ENCODE assay signal across 24 cellular contexts in genomic region chr7:50562126-50562525, GRCh38. TPM values are rescaled to one million over a fixed set of nuclear protein-coding genes. Genes with fewer than 3 reads are reported as not detected.
DNase-seq lines count a peak whose midpoint lies in the region; ATAC-seq and TF ChIP-seq lines count a peak whose summit lies in the region.
"Had no signal": no experiment of that assay in that cellular context is flagged by ENCODE, and none has a peak within 500 bp of the region (broad histone marks: within the 10 kb centered on the region; RNA-seq: fewer than 3 reads in every experiment).

No MANE protein-coding gene starts in this region.

- H3K4me3 ChIP-seq in NT2/D1 (ENCODE audit: insufficient read length, low read depth) (no peak overlapping the region), kidney epithelial cell (ENCODE audit: low read depth, low read length) (no peak overlapping the region)
- H3K4me3 ChIP-seq: adrenal gland, colonic mucosa, left ventricle myocardium inferior, prostate gland, tibial nerve had no signal

- H3K4me1 Mint-ChIP-seq in type B pancreatic cell (ENCODE audit: unreplicated experiment) = peaks cover 13% of the 10 kb centered on the region
- no peaks in the 10 kb centered on the region for H3K4me1 Mint-ChIP-seq in activated CD4-positive, alpha-beta T cell treated with anti-CD3 and anti-CD28 coated beads for 36 hours
- H3K4me1 Mint-ChIP-seq in endothelial cell (ENCODE audit: unreplicated experiment) = no peaks in the 10 kb centered on the region

- DNase-seq in Right ventricle myocardium inferior (ENCODE audit: missing footprints) (no peak), Right ventricle myocardium superior (no peak), NT2/D1 (ENCODE audit: low read depth, low spot score) (no peak), kidney epithelial cell (ENCODE audit: low read depth) (no peak), type B pancreatic cell (ENCODE audit: extremely low spot score, unreplicated experiment) (peak; percentile 34), endothelial cell (ENCODE audit: low spot score) (no peak), EL (no peak)
- no peak for DNase-seq in activated CD4-positive, alpha-beta T cell treated with anti-CD3 and anti-CD28 coated beads for 36 hours
- DNase-seq: activated CD4-positive, alpha-beta T cell treated with anti-CD3 and anti-CD28 coated beads, Interleukin-2, amount 50 U/mL, for 48 hours; activated gamma-delta T cell treated with Interleukin-2 at 50 U/mL for 16 hours; adrenal gland; CD4-positive, alpha-beta T cell; colonic mucosa; DND-41; left ventricle myocardium inferior; midbrain; NCI-H226; stimulated activated CD4-positive, alpha-beta T cell treated with anti-CD3 and anti-CD28 coated beads, Interleukin-1b, Interleukin-23, amount 100 ng/mL, for 48 hours; stimulated activated naive CD4-positive, alpha-beta T cell; T-helper 17 cell had no signal

- POLR2A ChIA-PET in activated CD4-positive, alpha-beta T cell treated with anti-CD3 and anti-CD28 coated beads for 36 hours (lab: Charles Lee) = no interaction called here

- H3K9me3 ChIP-seq in NT2/D1 (ENCODE audit: insufficient read depth, low read length) = no peaks in the 10 kb centered on the region
- H3K9me3 ChIP-seq: adrenal gland, colonic mucosa, left ventricle myocardium inferior, prostate gland, tibial nerve had no signal

- CTCF ChIA-PET in activated CD4-positive, alpha-beta T cell treated with anti-CD3 and anti-CD28 coated beads for 36 hours (lab: Charles Lee) = interaction anchor here (0.6 kb wide), 1 partner anchor 588 kb away, joined by 3 read pairs; no protein-coding TSS in a partner anchor

- peaks cover 19% of the 10 kb centered on the region for H3K4me1 ChIP-seq in NT2/D1 (ENCODE audit: insufficient read depth, insufficient read length)
- H3K4me1 ChIP-seq: left ventricle myocardium inferior, prostate gland, tibial nerve had no signal

- H3K9me3 Mint-ChIP-seq in type B pancreatic cell (no peaks in the 10 kb centered on the region), endothelial cell (ENCODE audit: unreplicated experiment) (no peaks in the 10 kb centered on the region)
- no peaks in the 10 kb centered on the region for H3K9me3 Mint-ChIP-seq in activated CD4-positive, alpha-beta T cell treated with anti-CD3 and anti-CD28 coated beads for 36 hours (ENCODE audit: low read depth)
- H3K9me3 Mint-ChIP-seq: CD4-positive, alpha-beta T cell had no signal

- H3K36me3 Mint-ChIP-seq in type B pancreatic cell = no peaks in the 10 kb centered on the region
- no peaks in the 10 kb centered on the region for H3K36me3 Mint-ChIP-seq in activated CD4-positive, alpha-beta T cell treated with anti-CD3 and anti-CD28 coated beads for 36 hours (ENCODE audit: low read depth)
- H3K36me3 Mint-ChIP-seq in endothelial cell (ENCODE audit: low read depth, unreplicated experiment) = no peaks in the 10 kb centered on the region

- intact Hi-C loops in Right ventricle myocardium inferior (cut with DNase I) = no loop called here
- intact Hi-C loops in Right ventricle myocardium superior (cut with DNase I) = no loop called here
- intact Hi-C loops in activated CD4-positive, alpha-beta T cell treated with anti-CD3 and anti-CD28 coated beads for 36 hours (cut with DNase I, micrococcal nuclease) = no loop called here

- H3K27me3 Mint-ChIP-seq in type B pancreatic cell (peaks cover 3% of the 10 kb centered on the region), endothelial cell (ENCODE audit: unreplicated experiment) (peaks cover 6% of the 10 kb centered on the region)
- H3K27me3 Mint-ChIP-seq in activated CD4-positive, alpha-beta T cell treated with anti-CD3 and anti-CD28 coated beads for 36 hours = peaks cover 10% of the 10 kb centered on the region

- H3K4me3 Mint-ChIP-seq in type B pancreatic cell (peak overlapping the region; percentile 12), endothelial cell (ENCODE audit: unreplicated experiment) (no peak overlapping the region)
- no peak overlapping the region for H3K4me3 Mint-ChIP-seq in activated CD4-positive, alpha-beta T cell treated with anti-CD3 and anti-CD28 coated beads for 36 hours
- H3K4me3 Mint-ChIP-seq: CD4-positive, alpha-beta T cell; nephron; T-helper 17 cell had no signal

- peak overlapping the region; percentile 16 for H3K9ac ChIP-seq in NT2/D1 (ENCODE audit: insufficient read length, low read depth)

- TF ChIP-seq CTCF in kidney epithelial cell (IDR thresholded peaks at IDR 0.05; ENCODE audit: insufficient read depth, low read length, poor library complexity, severe bottlenecking) = peak; percentile 12
- no peak for TF ChIP-seq CTCF in type B pancreatic cell (conservative IDR thresholded peaks at IDR 0.05)
- no peak for TF ChIP-seq CTCF in endothelial cell (IDR thresholded peaks at IDR 0.05; ENCODE audit: unreplicated experiment)

- no peaks in the 10 kb centered on the region for H3K36me3 ChIP-seq in NT2/D1 (ENCODE audit: insufficient read depth, insufficient read length, low read length)
- no peaks in the 10 kb centered on the region for H3K36me3 ChIP-seq in kidney epithelial cell (ENCODE audit: control insufficient read depth, insufficient read depth, low read length)
- H3K36me3 ChIP-seq: adrenal gland, colonic mucosa, left ventricle myocardium inferior, prostate gland, tibial nerve had no signal

- peak; percentile 21 for ATAC-seq in Right ventricle myocardium inferior
- no peak for ATAC-seq in Right ventricle myocardium superior (ENCODE audit: poor library complexity)
- ATAC-seq in activated CD4-positive, alpha-beta T cell treated with anti-CD3 and anti-CD28 coated beads for 36 hours = no peak
- ATAC-seq: T-helper 17 cell had no signal

- no peak overlapping the region for H3K27ac Mint-ChIP-seq in type B pancreatic cell
- H3K27ac Mint-ChIP-seq in activated CD4-positive, alpha-beta T cell treated with anti-CD3 and anti-CD28 coated beads for 36 hours = no peak overlapping the region
- no peak overlapping the region for H3K27ac Mint-ChIP-seq in endothelial cell (ENCODE audit: unreplicated experiment)
- H3K27ac Mint-ChIP-seq: CD4-positive, alpha-beta T cell; T-helper 17 cell had no signal

- H3K27me3 ChIP-seq in NT2/D1 (ENCODE audit: insufficient read depth, insufficient read length) = no peaks in the 10 kb centered on the region
- H3K27me3 ChIP-seq in kidney epithelial cell (ENCODE audit: control insufficient read depth, insufficient read depth, low read length) = peaks cover 14% of the 10 kb centered on the region
- H3K27me3 ChIP-seq: adrenal gland, colonic mucosa, tibial nerve had no signal

RNA-seq across cellular contexts. Expression of gene DDC, which starts 3.1 kb away (rescaled TPM):
- total RNA-seq in Right ventricle myocardium inferior (not detected), Right ventricle myocardium superior (not detected), kidney epithelial cell (not detected in 2 replicates), type B pancreatic cell (ENCODE audit: low replicate concordance) (29.9 and 71.9 TPM in 2 replicates), endothelial cell (ENCODE audit: unreplicated experiment) (not detected)
- total RNA-seq in activated CD4-positive, alpha-beta T cell treated with anti-CD3 and anti-CD28 coated beads for 36 hours = under 1 TPM; 0.28 to 0.53 TPM
- total RNA-seq: CD4-positive, alpha-beta T cell; left ventricle myocardium inferior; OCI-LY7; T-helper 17 cell had no signal

Comparison
In these comparisons a context has a peak if more than half of its experiments do, and no peak if none do; other contexts are left out.
1. RNA of gene DDC, which starts 3.1 kb away (total RNA-seq): 29.9 to 71.9 TPM in type B pancreatic cell; 0.28 to 0.53 TPM in activated CD4-positive, alpha-beta T cell treated with anti-CD3 and anti-CD28 coated beads for 36 hours, not detected in endothelial cell (single experiment), not detected in Right ventricle myocardium inferior (single experiment), not detected in Right ventricle myocardium superior (single experiment) and not detected in kidney epithelial cell; every median in the first group is over 10 times any median in the second.